9 cellular contexts compared by ENCODE assay signal in genomic region chr9:95515272-95516113, GRCh38. TPM values are rescaled to one million over a fixed set of nuclear protein-coding genes. Genes with fewer than 3 reads are reported as not detected.
DNase-seq lines count a peak whose midpoint lies in the region; ATAC-seq and TF ChIP-seq lines count a peak whose summit lies in the region.
"Had no signal": no experiment of that assay in that cellular context is flagged by ENCODE, and none has a peak within 500 bp of the region (broad histone marks: within the 10 kb centered on the region; RNA-seq: fewer than 3 reads in every experiment).

No MANE protein-coding gene starts in this region.

- in situ Hi-C loops in gastrocnemius medialis (cut with MboI; ENCODE audit: low sequenced_read_pairs in 4 of 4) = loop anchor here (25.0 kb wide), 3 partner anchors 203 to 372 kb away; partner anchors contain the start of genes FANCC (in 2 of the 4) and ERCC6L2 (in 1 of the 4)

- H3K4me1 Mint-ChIP-seq in CD4-positive, alpha-beta memory T cell = peaks cover 16 to 50% (median 28%) of the 10 kb centered on the region in 4 donors
- H3K4me1 Mint-ChIP-seq in activated T-cell treated with anti-CD3 and anti-CD28 coated beads, Interleukin-2, amount 50 U/mL, for 72 hours (ENCODE audit: low read depth) = peaks cover 40% of the 10 kb centered on the region

- H3K27ac Mint-ChIP-seq in CD4-positive, alpha-beta memory T cell = peak overlapping the region in 2 of 7 donors; percentile 21 to 96
- no peak overlapping the region for H3K27ac Mint-ChIP-seq in activated T-cell treated with anti-CD3 and anti-CD28 coated beads, Interleukin-2, amount 50 U/mL, for 72 hours

- H3K27ac ChIP-seq in CD4-positive, alpha-beta memory T cell (ENCODE audit: low read depth, low read length) = no peak overlapping the region
- H3K27ac ChIP-seq in gastrocnemius medialis = no peak overlapping the region
- H3K27ac ChIP-seq: neutrophil had no signal

- CTCF ChIA-PET in CD4-positive, alpha-beta memory T cell (lab: Charles Lee; ENCODE audit: partially characterized antibody) = interaction anchor here (0.5 to 1.2 kb wide), 2 partner anchors 8 to 67 kb away, joined by 3 read pairs; no protein-coding TSS in a partner anchor

- H3K9me3 ChIP-seq in CD4-positive, alpha-beta memory T cell (ENCODE audit: control insufficient read depth in 1 of 2, low read length in 2 of 2) = no peaks in the 10 kb centered on the region
- no peaks in the 10 kb centered on the region for H3K9me3 ChIP-seq in gastrocnemius medialis
- H3K9me3 ChIP-seq: neutrophil had no signal

- peaks cover 23% of the 10 kb centered on the region for H3K4me1 ChIP-seq in CD4-positive, alpha-beta memory T cell (ENCODE audit: insufficient read depth, low read length)
- peaks cover 8 to 10% of the 10 kb centered on the region in 2 donors for H3K4me1 ChIP-seq in gastrocnemius medialis

- no peaks in the 10 kb centered on the region for H3K36me3 ChIP-seq in CD4-positive, alpha-beta memory T cell (ENCODE audit: insufficient read depth, low read length)
- H3K36me3 ChIP-seq in gastrocnemius medialis = no peaks in the 10 kb centered on the region
- H3K36me3 ChIP-seq: neutrophil had no signal

- POLR2A ChIA-PET in CD4-positive, alpha-beta memory T cell (lab: Charles Lee; ENCODE audit: partially characterized antibody) = interaction anchor here (1.4 to 1.6 kb wide), 2 partner anchors 9 to 21 kb away, joined by 3 to 10 read pairs; no protein-coding TSS in a partner anchor

- no peak for TF ChIP-seq CTCF in NB4 (IDR thresholded peaks at IDR 0.05; ENCODE audit: low read depth, low read length)
- no peak for TF ChIP-seq CTCF in gastrocnemius medialis (IDR thresholded peaks at IDR 0.05 in 4 of 5, conservative IDR thresholded peaks at IDR 0.05 in 1 of 5)

- ATAC-seq in activated T-cell treated with anti-CD3 and anti-CD28 coated beads, Interleukin-2, amount 50 U/mL, for 72 hours (replicated peaks in 1 of 2) = peak; percentile 68 to 73
- ATAC-seq in gastrocnemius medialis = no peak
- ATAC-seq in HG03025 (IDR thresholded peaks at IDR 0.05; ENCODE audit: low FRiP score, unreplicated experiment) = no peak
- ATAC-seq in HG02759 (IDR thresholded peaks at IDR 0.05; ENCODE audit: unreplicated experiment) = no peak
- ATAC-seq in HG02938 (IDR thresholded peaks at IDR 0.05; ENCODE audit: unreplicated experiment) = no peak

- H3K4me3 Mint-ChIP-seq in CD4-positive, alpha-beta memory T cell = peak overlapping the region; percentile 39 to 73 (median 60)
- H3K4me3 Mint-ChIP-seq in activated T-cell treated with anti-CD3 and anti-CD28 coated beads, Interleukin-2, amount 50 U/mL, for 72 hours = peak overlapping the region; percentile 68 to 79

- TF ChIP-seq POLR2A in NB4 (IDR thresholded peaks at IDR 0.05; ENCODE audit: extremely low read depth, insufficient read length) (no peak), gastrocnemius medialis (IDR thresholded peaks at IDR 0.05) (no peak)

- H3K36me3 Mint-ChIP-seq in CD4-positive, alpha-beta memory T cell = peaks cover 0 to 5% of the 10 kb centered on the region in 2 donors
- H3K36me3 Mint-ChIP-seq in activated T-cell treated with anti-CD3 and anti-CD28 coated beads, Interleukin-2, amount 50 U/mL, for 72 hours (ENCODE audit: insufficient read depth in 2 of 2) = peaks cover 3 to 6% of the 10 kb centered on the region in 2 donors

- no peaks in the 10 kb centered on the region for H3K27me3 ChIP-seq in CD4-positive, alpha-beta memory T cell (ENCODE audit: insufficient read depth, low read length)
- peaks cover 0 to 27% (median 22%) of the 10 kb centered on the region in 3 donors for H3K27me3 ChIP-seq in gastrocnemius medialis

- H3K9me3 Mint-ChIP-seq in CD4-positive, alpha-beta memory T cell = peaks cover 0 to 15% (median 7%) of the 10 kb centered on the region in 8 donors
- peaks cover 2 to 6% of the 10 kb centered on the region in 2 donors for H3K9me3 Mint-ChIP-seq in activated T-cell treated with anti-CD3 and anti-CD28 coated beads, Interleukin-2, amount 50 U/mL, for 72 hours

- DNase-seq in CD4-positive, alpha-beta memory T cell = peak; percentile 30 to 54 (median 33)
- DNase-seq in NB4 (ENCODE audit: low read depth) = peak; percentile 49
- DNase-seq in activated T-cell treated with anti-CD3 and anti-CD28 coated beads, Interleukin-2, amount 50 U/mL, for 72 hours = peak; percentile 57 to 60
- DNase-seq in head of caudate nucleus = peak in 31 of 42 donors; percentile 15 to 68 (median 42)
- no peak for DNase-seq in gastrocnemius medialis

- intact Hi-C loops in CD4-positive, alpha-beta memory T cell (cut with micrococcal nuclease) = no loop called here
- intact Hi-C loops in head of caudate nucleus (cut with DNase I) = loop anchor here (10.0 kb wide), 2 partner anchors 359 to 599 kb away; partner anchors contain the start of gene ERCC6L2
- intact Hi-C loops in gastrocnemius medialis (cut with DNase I; ENCODE audit: low total_unique reads) = loop anchor here (10.0 kb wide), 1 partner anchor 899 kb away; the partner anchor contains the start of gene ZNF367

- peaks cover 7 to 13% of the 10 kb centered on the region in 2 donors for H3K27me3 Mint-ChIP-seq in CD4-positive, alpha-beta memory T cell
- H3K27me3 Mint-ChIP-seq in activated T-cell treated with anti-CD3 and anti-CD28 coated beads, Interleukin-2, amount 50 U/mL, for 72 hours (ENCODE audit: low read depth) = peaks cover 38% of the 10 kb centered on the region

- peak overlapping the region in 1 of 2 donors; percentile 46 for H3K4me3 ChIP-seq in CD4-positive, alpha-beta memory T cell (ENCODE audit: low read length in 2 of 2)
- no peak overlapping the region for H3K4me3 ChIP-seq in NB4 (ENCODE audit: low read depth, low read length)
- peak overlapping the region; percentile 42 to 66 (median 49) for H3K4me3 ChIP-seq in gastrocnemius medialis

RNA-seq across cellular contexts. Expression of gene PTCH1, which starts 1.3 kb away (rescaled TPM):
- 10 to 100 TPM; 18.8 to 23.0 TPM for total RNA-seq in CD4-positive, alpha-beta memory T cell
- 10 to 100 TPM in 1 of 2 donors, 1 to 10 TPM in 1; 2.7 to 13.5 TPM for polyA plus RNA-seq in CD4-positive, alpha-beta memory T cell
- total RNA-seq in activated T-cell treated with anti-CD3 and anti-CD28 coated beads, Interleukin-2, amount 50 U/mL, for 72 hours = 10 to 100 TPM in 1 of 2 donors, 1 to 10 TPM in 1; 5.9 to 10.5 TPM
- 1 to 10 TPM; 4.2 to 6.9 (median 5.2) TPM for total RNA-seq in gastrocnemius medialis

Comparison
In these comparisons a context has a peak if more than half of its experiments do, and no peak if none do; other contexts are left out.
1. DNase-seq: peak in CD4-positive, alpha-beta memory T cell (5 of 5), NB4 (single experiment), activated T-cell treated with anti-CD3 and anti-CD28 coated beads, Interleukin-2, amount 50 U/mL, for 72 hours (2 of 2) and head of caudate nucleus (31 of 42); none in gastrocnemius medialis (0 of 2).
2. ATAC-seq: peak in activated T-cell treated with anti-CD3 and anti-CD28 coated beads, Interleukin-2, amount 50 U/mL, for 72 hours (2 of 2); none in gastrocnemius medialis (0 of 2), HG03025 (single experiment), HG02759 (single experiment) and HG02938 (single experiment).